ENCODE assay signal across 24 cellular contexts in the genomic region with DNA sequence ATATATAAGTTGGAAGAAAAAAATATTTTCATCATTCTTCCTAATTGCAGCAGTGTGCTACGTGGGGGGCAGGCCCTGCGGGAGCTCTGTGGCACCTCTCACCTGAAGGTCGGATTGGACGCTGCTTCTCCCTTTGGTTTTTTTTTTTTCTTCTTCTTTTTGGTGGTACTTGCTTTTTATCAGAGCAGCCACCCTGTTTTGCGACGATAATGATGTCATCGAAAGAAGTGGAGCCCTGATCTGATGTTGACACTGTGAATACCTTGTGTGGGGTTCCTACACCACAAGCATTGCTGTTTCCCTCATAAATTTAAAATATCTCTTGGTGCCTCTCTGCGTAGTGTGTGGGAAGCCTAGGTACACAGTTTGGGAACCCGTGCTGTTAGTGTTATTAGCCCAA. TPM values are rescaled to one million over a fixed set of nuclear protein-coding genes. Genes with fewer than 3 reads are reported as not detected.
DNase-seq lines count a peak whose midpoint lies in the region; ATAC-seq, FAIRE-seq and TF ChIP-seq lines count a peak whose summit lies in the region.
"Had no signal": no experiment of that assay in that cellular context is flagged by ENCODE, and none has a peak within 500 bp of the region (broad histone marks: within the 10 kb centered on the region; RNA-seq: fewer than 3 reads in every experiment).

No MANE protein-coding gene starts in this region.

- no peaks in the 10 kb centered on the region for H3K27me3 ChIP-seq in CD4-positive, CD25-positive, alpha-beta regulatory T cell (ENCODE audit: control insufficient read depth, insufficient read depth, low read length)
- H3K27me3 ChIP-seq in CD8-positive, alpha-beta T cell (ENCODE audit: insufficient read depth, low read length) = no peaks in the 10 kb centered on the region
- no peaks in the 10 kb centered on the region for H3K27me3 ChIP-seq in PC-9 (ENCODE audit: insufficient read depth, low read depth)
- H3K27me3 ChIP-seq: foreskin keratinocyte had no signal

- peaks cover 94% of the 10 kb centered on the region for H3K79me2 ChIP-seq in PC-9 (ENCODE audit: low read depth)

- FAIRE-seq in H54 (lab: Jason Lieb, UNC) = no peak
- FAIRE-seq: RCC 7860, small intestine had no signal

- peak overlapping the region; percentile 79 to 83 (median 82) for H3K27ac Mint-ChIP-seq in CD4-positive, CD25-positive, alpha-beta regulatory T cell
- peak overlapping the region; percentile 85 for H3K27ac Mint-ChIP-seq in CD8-positive, alpha-beta T cell
- H3K27ac Mint-ChIP-seq in WTC11 = peak overlapping the region; percentile 67; the same call in 1 of the 2 replicates
- H3K27ac Mint-ChIP-seq in immature natural killer cell = peak overlapping the region; percentile 69 to 98 (median 84)
- H3K27ac Mint-ChIP-seq: brain had no signal

- no peak overlapping the region for H3K4me2 ChIP-seq in PC-9

- H3K36me3 Mint-ChIP-seq in CD4-positive, CD25-positive, alpha-beta regulatory T cell = no peaks in the 10 kb centered on the region
- peaks cover 11% of the 10 kb centered on the region for H3K36me3 Mint-ChIP-seq in CD8-positive, alpha-beta T cell
- no peaks in the 10 kb centered on the region for H3K36me3 Mint-ChIP-seq in WTC11
- H3K36me3 Mint-ChIP-seq in immature natural killer cell = no peaks in the 10 kb centered on the region
- H3K36me3 Mint-ChIP-seq: brain, naive B cell had no signal

- TF ChIP-seq CTCF in CD8-positive, alpha-beta T cell (IDR thresholded peaks at IDR 0.05) = no peak
- no peak for TF ChIP-seq CTCF in WTC11 (IDR thresholded peaks at IDR 0.05)
- no peak for TF ChIP-seq CTCF in PC-9 (conservative IDR thresholded peaks at IDR 0.05)

- H3K27me3 Mint-ChIP-seq in CD4-positive, CD25-positive, alpha-beta regulatory T cell = no peaks in the 10 kb centered on the region
- no peaks in the 10 kb centered on the region for H3K27me3 Mint-ChIP-seq in CD8-positive, alpha-beta T cell (ENCODE audit: low read depth)
- H3K27me3 Mint-ChIP-seq in WTC11 (ENCODE audit: low read depth) = no peaks in the 10 kb centered on the region
- peaks cover 8 to 18% (median 16%) of the 10 kb centered on the region in 3 donors for H3K27me3 Mint-ChIP-seq in immature natural killer cell (ENCODE audit: low read depth in 3 of 3)
- H3K27me3 Mint-ChIP-seq: naive B cell had no signal

- intact Hi-C loops in CD8-positive, alpha-beta T cell (cut with DNase I, micrococcal nuclease) = no loop called here
- intact Hi-C loops in PC-9 (cut with micrococcal nuclease; ENCODE audit: unreplicated experiment) = no loop called here

- H3K4me3 Mint-ChIP-seq in CD4-positive, CD25-positive, alpha-beta regulatory T cell = peak overlapping the region in 2 of 4 donors; percentile 52 to 65
- H3K4me3 Mint-ChIP-seq in CD8-positive, alpha-beta T cell = peak overlapping the region; percentile 37
- H3K4me3 Mint-ChIP-seq in WTC11 = no peak overlapping the region
- peak overlapping the region; percentile 46 to 58 (median 56) for H3K4me3 Mint-ChIP-seq in immature natural killer cell

- no peaks in the 10 kb centered on the region for H3K36me3 ChIP-seq in CD4-positive, CD25-positive, alpha-beta regulatory T cell (ENCODE audit: control insufficient read depth, insufficient read depth, low read length)
- H3K36me3 ChIP-seq in CD8-positive, alpha-beta T cell (ENCODE audit: insufficient read depth, low read length) = no peaks in the 10 kb centered on the region
- no peaks in the 10 kb centered on the region for H3K36me3 ChIP-seq in PC-9 (ENCODE audit: low read depth)
- H3K36me3 ChIP-seq: thoracic aorta had no signal

- CTCF ChIA-PET in CD8-positive, alpha-beta T cell (lab: Charles Lee) = interaction anchor here (1.3 kb wide), 1 partner anchor 46 kb away, joined by 3 read pairs; no protein-coding TSS in a partner anchor
- CTCF ChIA-PET in WTC11 (lab: Charles Lee) = no interaction called here
- CTCF ChIA-PET in PC-9 (lab: Charles Lee) = no interaction called here

- DNase-seq in CD4-positive, CD25-positive, alpha-beta regulatory T cell = no peak
- no peak for DNase-seq in CD8-positive, alpha-beta T cell
- DNase-seq in WTC11 (ENCODE audit: low spot score) (no peak), immature natural killer cell (no peak), DMS 273 treated with DMSO at 0.1 percent for 48 hours (lab: John Stamatoyannopoulos, UW) (no peak), PC-9 (no peak), H54 (ENCODE audit: insufficient read length, low spot score) (no peak)
- DNase-seq: activated naive CD4-positive, alpha-beta T cell treated with Interleukin-2 at 50 U/mL for 16 hours; cortex of kidney; DMS153; foreskin keratinocyte; hippocampal formation; mammary epithelial cell; naive B cell; NCI-H1417; NCI-H774; psoas muscle; small intestine; stimulated activated CD8-positive, alpha-beta memory T cell treated with anti-CD3 and anti-CD28 coated beads, Interleukin-4, amount 100 ng/mL, for 48 hours had no signal

- H3K4me1 ChIP-seq in CD4-positive, CD25-positive, alpha-beta regulatory T cell (ENCODE audit: control insufficient read depth, insufficient read depth, low read length, poor library complexity, severe bottlenecking) = peaks cover 90% of the 10 kb centered on the region
- H3K4me1 ChIP-seq in CD8-positive, alpha-beta T cell (ENCODE audit: insufficient read depth, low read length) = peaks cover 82% of the 10 kb centered on the region
- peaks cover 9% of the 10 kb centered on the region; the same call in 1 of the 2 replicates for H3K4me1 ChIP-seq in PC-9 (replicated peaks; ENCODE audit: insufficient read depth)
- H3K4me1 ChIP-seq: foreskin keratinocyte had no signal

- no peaks in the 10 kb centered on the region for H3F3A ChIP-seq in PC-9 (ENCODE audit: insufficient read depth, low read depth)

- POLR2A ChIA-PET in CD8-positive, alpha-beta T cell (lab: Charles Lee) = no interaction called here
- POLR2A ChIA-PET in WTC11 (lab: Charles Lee) = interaction anchor here (0.6 kb wide), 1 partner anchor 58 kb away, joined by 6 read pairs; no protein-coding TSS in a partner anchor
- POLR2A ChIA-PET in PC-9 (lab: Charles Lee; ENCODE audit: unreplicated experiment) = interaction anchor here (0.6 kb wide), 1 partner anchor 57 kb away, joined by 4 read pairs; no protein-coding TSS in a partner anchor

- H3K9me3 Mint-ChIP-seq in CD4-positive, CD25-positive, alpha-beta regulatory T cell = no peaks in the 10 kb centered on the region
- H3K9me3 Mint-ChIP-seq in CD8-positive, alpha-beta T cell = no peaks in the 10 kb centered on the region
- H3K9me3 Mint-ChIP-seq in WTC11 = no peaks in the 10 kb centered on the region
- H3K9me3 Mint-ChIP-seq in immature natural killer cell = no peaks in the 10 kb centered on the region
- H3K9me3 Mint-ChIP-seq: brain, naive B cell had no signal

- BruUV-seq in PC-9 (replicated peaks; lab: Mats Ljungman, UMichigan) = no TSS peak

- no peaks in the 10 kb centered on the region for H3K9me2 ChIP-seq in PC-9 (ENCODE audit: insufficient read depth)

- no peaks in the 10 kb centered on the region for H3K9me3 ChIP-seq in CD4-positive, CD25-positive, alpha-beta regulatory T cell (ENCODE audit: control insufficient read depth in 2 of 2, low read length in 2 of 2)
- no peaks in the 10 kb centered on the region for H3K9me3 ChIP-seq in CD8-positive, alpha-beta T cell (ENCODE audit: low read length)
- no peaks in the 10 kb centered on the region for H3K9me3 ChIP-seq in PC-9 (ENCODE audit: insufficient read depth, low read depth)
- H3K9me3 ChIP-seq: psoas muscle, thoracic aorta had no signal

- H4K20me1 ChIP-seq in PC-9 (ENCODE audit: insufficient read depth) = peaks cover 47% of the 10 kb centered on the region

- no peak overlapping the region for H2AFZ ChIP-seq in PC-9

- no peak for TF ChIP-seq POLR2A in H54 (IDR thresholded peaks at IDR 0.05; ENCODE audit: low read depth, low read length)

- no peak overlapping the region for H3K4me3 ChIP-seq in CD4-positive, CD25-positive, alpha-beta regulatory T cell (ENCODE audit: low read depth, low read length)
- no peak overlapping the region for H3K4me3 ChIP-seq in CD8-positive, alpha-beta T cell (ENCODE audit: low read depth, low read length)
- no peak overlapping the region for H3K4me3 ChIP-seq in PC-9
- H3K4me3 ChIP-seq: psoas muscle, SK-N-MC, thoracic aorta had no signal

- no peak for ATAC-seq in CD4-positive, CD25-positive, alpha-beta regulatory T cell (ENCODE audit: low read depth in 2 of 2)
- ATAC-seq in CD8-positive, alpha-beta T cell = no peak
- ATAC-seq in WTC11 (no peak), HG03135 (IDR thresholded peaks at IDR 0.05; ENCODE audit: unreplicated experiment) (no peak)
- ATAC-seq: foreskin keratinocyte, psoas muscle had no signal

- no peak overlapping the region for H3K27ac ChIP-seq in CD4-positive, CD25-positive, alpha-beta regulatory T cell (ENCODE audit: insufficient read depth, low read length, poor library complexity, severe bottlenecking)
- H3K27ac ChIP-seq in CD8-positive, alpha-beta T cell (ENCODE audit: low read depth, low read length) = no peak overlapping the region
- no peak overlapping the region for H3K27ac ChIP-seq in PC-9
- H3K27ac ChIP-seq: foreskin keratinocyte, psoas muscle, SK-N-MC, thoracic aorta had no signal

- peaks cover 46 to 87% (median 72%) of the 10 kb centered on the region in 4 donors for H3K4me1 Mint-ChIP-seq in CD4-positive, CD25-positive, alpha-beta regulatory T cell
- H3K4me1 Mint-ChIP-seq in CD8-positive, alpha-beta T cell (ENCODE audit: low read depth) = peaks cover 83% of the 10 kb centered on the region
- H3K4me1 Mint-ChIP-seq in WTC11 (peaks cover 26% of the 10 kb centered on the region), immature natural killer cell (peaks cover 93 to 95% of the 10 kb centered on the region in 2 donors)

TF ChIP-seq in WTC11, 78 proteins besides CTCF, POLR2A, EP300 and RAD21 (continues in another document):
- no peak for TF ChIP-seq OVOL2 (CRISPR knock-in tag; IDR thresholded peaks at IDR 0.05; ENCODE audit: borderline replicate concordance)
- no peak for TF ChIP-seq TEAD1 (CRISPR knock-in tag; IDR thresholded peaks at IDR 0.05)
- no peak for TF ChIP-seq ZNF219 (CRISPR knock-in tag; IDR thresholded peaks at IDR 0.05; ENCODE audit: borderline replicate concordance)
- TF ChIP-seq ZNF317 (CRISPR knock-in tag; IDR thresholded peaks at IDR 0.05; ENCODE audit: borderline replicate concordance, low read depth) = no peak
- TF ChIP-seq TEAD4 (CRISPR knock-in tag; IDR thresholded peaks at IDR 0.05) = no peak
- TF ChIP-seq ATF1 (CRISPR knock-in tag; IDR thresholded peaks at IDR 0.05) = no peak
- TF ChIP-seq CREM (CRISPR knock-in tag; IDR thresholded peaks at IDR 0.05) = no peak

RNA-seq across cellular contexts. Expression of gene TRAPPC10, which starts 5.5 kb away (rescaled TPM):
- 132 TPM for total RNA-seq in CD4-positive, CD25-positive, alpha-beta regulatory T cell
- 10 to 100 TPM; 13.5 to 18.7 (median 17.1) TPM for polyA plus RNA-seq in CD4-positive, CD25-positive, alpha-beta regulatory T cell
- total RNA-seq in CD8-positive, alpha-beta T cell = 100 to 1,000 TPM; 128 to 130 TPM
- total RNA-seq in WTC11 (2021) (29.3 to 34.5 TPM (median 29.7 TPM) in 3 replicates), PC-9 (2021) (24.0 and 27.2 TPM in 2 replicates)
- polyA plus RNA-seq in immature natural killer cell = 10 to 100 TPM; 42.0 to 74.7 (median 43.2) TPM
